ENCODE assay signal across 20 cellular contexts in genomic region chr11:22479986-22480740, GRCh38.
"Had no signal": no experiment of that assay in that cellular context is flagged by ENCODE, and none has a peak within 500 bp of the region (broad histone marks: within the 10 kb centered on the region; RNA-seq: fewer than 3 reads in every experiment).

No MANE protein-coding gene starts in this region.

- H3K27me3 ChIP-seq: gastrocnemius medialis, heart right ventricle, left lung, stomach, transverse colon had no signal

- H3K4me3 Mint-ChIP-seq: endodermal cell, memory B cell, nephron had no signal

- H3K4me1 Mint-ChIP-seq: endodermal cell, memory B cell had no signal

- H3K27ac ChIP-seq: gastrocnemius medialis, heart right ventricle, left lung, lower lobe of right lung, skin epidermis, stomach, thoracic aorta, transverse colon had no signal

- H3K27ac Mint-ChIP-seq: endodermal cell, memory B cell, nephron had no signal

- H3K36me3 Mint-ChIP-seq: memory B cell had no signal

- H3K4me3 ChIP-seq: gastrocnemius medialis, heart right ventricle, left lung, lower lobe of right lung, skin epidermis, stomach, thoracic aorta, transverse colon had no signal

- H3K27me3 Mint-ChIP-seq: memory B cell had no signal

- H3K4me1 ChIP-seq: gastrocnemius medialis, heart right ventricle, left lung, lower lobe of right lung, stomach, transverse colon had no signal

- H3K36me3 ChIP-seq: gastrocnemius medialis, heart right ventricle, left lung, lower lobe of right lung, stomach, thoracic aorta, transverse colon had no signal

- H3K9me3 Mint-ChIP-seq: endodermal cell, memory B cell, nephron had no signal

- DNase-seq: cerebellar nuclear complex; dermis blood vessel endothelial cell; endodermal cell; erythroblast; gastrocnemius medialis; heart right ventricle; left lung; lower lobe of right lung; midbrain; posterior cingulate gyrus; stimulated activated CD4-positive, alpha-beta T cell treated with anti-CD3 and anti-CD28 coated beads, Interleukin-2, amount 100 ng/mL, for 24 hours; stimulated activated CD4-positive, alpha-beta T cell treated with anti-CD3 and anti-CD28 coated beads, Interleukin-4, amount 100 ng/mL, for 4 hours; stimulated activated naive CD4-positive, alpha-beta T cell; stomach; substantia nigra; transverse colon had no signal

- H3K9me3 ChIP-seq: gastrocnemius medialis, heart right ventricle, left lung, lower lobe of right lung, stomach, thoracic aorta, transverse colon had no signal
